Comparison of ENCODE assay signal across 8 cellular contexts in genomic region chr15:50116477-50116876, GRCh38. TPM values are rescaled to one million over a fixed set of nuclear protein-coding genes. Genes with fewer than 3 reads are reported as not detected.
DNase-seq lines count a peak whose midpoint lies in the region; ATAC-seq and TF ChIP-seq lines count a peak whose summit lies in the region.
"Had no signal": no experiment of that assay in that cellular context is flagged by ENCODE, and none has a peak within 500 bp of the region (broad histone marks: within the 10 kb centered on the region; RNA-seq: fewer than 3 reads in every experiment).

No MANE protein-coding gene starts in this region.

- no peak overlapping the region for H3K27ac ChIP-seq in WERI-Rb-1

- no peak overlapping the region for H3K4me3 Mint-ChIP-seq in mesothelial cell of epicardium
- H3K4me3 Mint-ChIP-seq: nephron had no signal

- H3K4me1 Mint-ChIP-seq in mesothelial cell of epicardium = peaks cover 1% of the 10 kb centered on the region
- H3K4me1 Mint-ChIP-seq: nephron had no signal

- H3K27ac Mint-ChIP-seq in mesothelial cell of epicardium = no peak overlapping the region
- H3K27ac Mint-ChIP-seq: nephron had no signal

- H3K4me3 ChIP-seq in WERI-Rb-1 (ENCODE audit: low read depth, low read length) = no peak overlapping the region

- peaks cover 6% of the 10 kb centered on the region for H3K9me3 Mint-ChIP-seq in mesothelial cell of epicardium

- H3K36me3 ChIP-seq in WERI-Rb-1 = no peaks in the 10 kb centered on the region

- H3K36me3 Mint-ChIP-seq in mesothelial cell of epicardium = no peaks in the 10 kb centered on the region

- peak; percentile 66 for ATAC-seq in GM18502 (IDR thresholded peaks at IDR 0.05; ENCODE audit: poor library complexity, unreplicated experiment)
- no peak for ATAC-seq in HG03521 (IDR thresholded peaks at IDR 0.05; ENCODE audit: unreplicated experiment)
- no peak for ATAC-seq in GM21515 (IDR thresholded peaks at IDR 0.05; ENCODE audit: unreplicated experiment)

- no peaks in the 10 kb centered on the region for H3K9me3 ChIP-seq in WERI-Rb-1 (ENCODE audit: severe bottlenecking)

- no peak for TF ChIP-seq EP300 in Ishikawa (IDR thresholded peaks at IDR 0.05; ENCODE audit: borderline replicate concordance)

- TF ChIP-seq CTCF in WERI-Rb-1 (IDR thresholded peaks at IDR 0.05; ENCODE audit: low read depth, low read length) (peak; percentile 69), mesothelial cell of epicardium (IDR thresholded peaks at IDR 0.05; ENCODE audit: unreplicated experiment) (no peak)

- H3K27me3 ChIP-seq in WERI-Rb-1 (ENCODE audit: insufficient read depth, low read depth, severe bottlenecking) = no peaks in the 10 kb centered on the region

- DNase-seq in WERI-Rb-1 (peak; percentile 34), medulla oblongata (ENCODE audit: extremely low spot score) (peak; percentile 50), mesothelial cell of epicardium (ENCODE audit: low spot score in 2 of 2, unreplicated experiment in 2 of 2) (no peak)

- peak; percentile 53 for TF ChIP-seq RAD21 in Ishikawa (IDR thresholded peaks at IDR 0.05; ENCODE audit: low read depth)

- no peaks in the 10 kb centered on the region for H3K27me3 Mint-ChIP-seq in mesothelial cell of epicardium (ENCODE audit: low read depth)

TF ChIP-seq in Ishikawa, 13 proteins besides CTCF, POLR2A, EP300 and RAD21:
- no peak for TF ChIP-seq YY1 (IDR thresholded peaks at IDR 0.05; ENCODE audit: low read depth)
- no peak for TF ChIP-seq REST (IDR thresholded peaks at IDR 0.05; ENCODE audit: low read depth)
- no peak for TF ChIP-seq NFIC (IDR thresholded peaks at IDR 0.05)
- no peak for TF ChIP-seq TAF1 (IDR thresholded peaks at IDR 0.05; ENCODE audit: low read depth)
- TF ChIP-seq, protein P1, sequence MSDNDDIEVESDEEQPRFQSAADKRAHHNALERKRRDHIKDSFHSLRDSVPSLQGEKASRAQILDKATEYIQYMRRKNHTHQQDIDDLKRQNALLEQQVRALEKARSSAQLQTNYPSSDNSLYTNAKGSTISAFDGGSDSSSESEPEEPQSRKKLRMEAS (IDR thresholded peaks at IDR 0.05) = no peak
- TF ChIP-seq CREB1 (IDR thresholded peaks at IDR 0.05; ENCODE audit: low read depth) = no peak
- TF ChIP-seq TEAD4 (IDR thresholded peaks at IDR 0.05) = no peak
- TF ChIP-seq FOXM1 (IDR thresholded peaks at IDR 0.05; ENCODE audit: borderline replicate concordance, low read depth) = no peak
- no peak for TF ChIP-seq TCF12 (IDR thresholded peaks at IDR 0.05; ENCODE audit: low read depth)
- TF ChIP-seq ZBTB7A (IDR thresholded peaks at IDR 0.05; ENCODE audit: low read depth) = no peak
- TF ChIP-seq CEBPB (IDR thresholded peaks at IDR 0.05) = no peak
- TF ChIP-seq, protein P2, sequence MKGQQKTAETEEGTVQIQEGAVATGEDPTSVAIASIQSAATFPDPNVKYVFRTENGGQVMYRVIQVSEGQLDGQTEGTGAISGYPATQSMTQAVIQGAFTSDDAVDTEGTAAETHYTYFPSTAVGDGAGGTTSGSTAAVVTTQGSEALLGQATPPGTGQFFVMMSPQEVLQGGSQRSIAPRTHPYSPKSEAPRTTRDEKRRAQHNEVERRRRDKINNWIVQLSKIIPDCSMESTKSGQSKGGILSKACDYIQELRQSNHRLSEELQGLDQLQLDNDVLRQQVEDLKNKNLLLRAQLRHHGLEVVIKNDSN (IDR thresholded peaks at IDR 0.05) = no peak
- no peak for TF ChIP-seq EGR1 (IDR thresholded peaks at IDR 0.05)

RNA-seq across cellular contexts. Expression of gene ATP8B4, which starts 2.6 kb away (rescaled TPM):
- total RNA-seq in mesothelial cell of epicardium = 1.4 to 2.1 TPM (median 1.8 TPM) in 3 replicates

Comparison
In these comparisons a context has a peak if more than half of its experiments do, and no peak if none do; other contexts are left out.
1. DNase-seq: peak in WERI-Rb-1 (single experiment) and medulla oblongata (single experiment); none in mesothelial cell of epicardium (0 of 2).